Comparison of ENCODE assay signal across 1 cellular context in genomic region chr1:183610053-183610452, GRCh38.
TF ChIP-seq lines count a peak whose summit lies in the region.

No MANE protein-coding gene starts in this region.

TF ChIP-seq in HepG2, 621 proteins besides CTCF, POLR2A, EP300 and RAD21:
- no peak for TF ChIP-seq KMT2B (CRISPR knock-in tag; IDR thresholded peaks at IDR 0.05)
- TF ChIP-seq ZIK1 (CRISPR knock-in tag; IDR thresholded peaks at IDR 0.05; ENCODE audit: borderline replicate concordance, low read depth), result no peak
- TF ChIP-seq ZSCAN22 (CRISPR knock-in tag; IDR thresholded peaks at IDR 0.05), result no peak
- no peak for TF ChIP-seq FIP1L1 (IDR thresholded peaks at IDR 0.05; ENCODE audit: borderline replicate concordance, insufficient read depth, low read depth, low read length)
- no peak for TF ChIP-seq MAF1 (CRISPR knock-in tag; IDR thresholded peaks at IDR 0.05; ENCODE audit: borderline replicate concordance)
- no peak for TF ChIP-seq SP140L (CRISPR knock-in tag; IDR thresholded peaks at IDR 0.05; ENCODE audit: borderline replicate concordance)
